Comparison of ENCODE assay signal across 9 cellular contexts in the genomic region with DNA sequence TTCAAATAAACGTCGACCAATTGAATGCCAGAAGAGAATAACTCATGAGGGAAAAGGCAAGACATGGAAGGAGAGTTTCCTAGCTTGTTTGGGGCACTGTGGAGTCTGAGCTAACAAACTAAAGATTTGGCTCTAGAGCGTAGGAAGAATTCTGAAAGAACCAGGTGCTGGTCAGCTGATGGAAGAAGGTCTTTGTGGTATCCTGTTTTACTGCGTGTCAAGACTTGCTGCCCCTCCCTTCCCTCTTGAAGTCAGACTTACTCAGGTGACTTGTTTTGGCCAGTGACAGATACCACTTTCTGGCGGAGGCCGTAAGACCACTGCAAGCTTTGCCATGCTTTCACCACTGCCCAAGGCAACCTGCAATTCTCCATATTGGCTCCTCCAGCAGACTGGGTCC. TPM values are rescaled to one million over a fixed set of nuclear protein-coding genes. Genes with fewer than 3 reads are reported as not detected.
DNase-seq lines count a peak whose midpoint lies in the region; ATAC-seq, FAIRE-seq and TF ChIP-seq lines count a peak whose summit lies in the region.
"Had no signal": no experiment of that assay in that cellular context is flagged by ENCODE, and none has a peak within 500 bp of the region (broad histone marks: within the 10 kb centered on the region; RNA-seq: fewer than 3 reads in every experiment).

No MANE protein-coding gene starts in this region.

- no peak for TF ChIP-seq CTCF in right atrium auricular region (IDR thresholded peaks at IDR 0.05)

- peak overlapping the region; percentile 67 to 76 for H3K27ac ChIP-seq in right atrium auricular region

- POLR2A ChIA-PET in activated naive CD8-positive, alpha-beta T cell treated with anti-CD3 and anti-CD28 coated beads, Interleukin-2, amount 10 ng/mL, durations not matched to agents 7 days and 5 days (lab: Charles Lee) = interaction anchor here (0.5 to 2.8 kb wide), 13 partner anchors 8 to 723 kb away, joined by 3 to 23 read pairs (median 4); a partner anchor contains a TSS

- H3K36me3 Mint-ChIP-seq in activated naive CD8-positive, alpha-beta T cell treated with anti-CD3 and anti-CD28 coated beads, Interleukin-2, amount 10 ng/mL, durations not matched to agents 7 days and 5 days = peaks cover 65% of the 10 kb centered on the region
- H3K36me3 Mint-ChIP-seq in memory B cell = peaks cover 45% of the 10 kb centered on the region

- no peaks in the 10 kb centered on the region for H3K27me3 Mint-ChIP-seq in activated naive CD8-positive, alpha-beta T cell treated with anti-CD3 and anti-CD28 coated beads, Interleukin-2, amount 10 ng/mL, durations not matched to agents 7 days and 5 days
- no peaks in the 10 kb centered on the region for H3K27me3 Mint-ChIP-seq in memory B cell

- peaks cover 31% of the 10 kb centered on the region for H3K36me3 ChIP-seq in right atrium auricular region

- no peak overlapping the region for H3K4me3 ChIP-seq in right atrium auricular region

- peak overlapping the region; percentile 96 for H3K4me3 Mint-ChIP-seq in activated naive CD8-positive, alpha-beta T cell treated with anti-CD3 and anti-CD28 coated beads, Interleukin-2, amount 10 ng/mL, durations not matched to agents 7 days and 5 days
- H3K4me3 Mint-ChIP-seq in memory B cell = no peak overlapping the region

- ATAC-seq in Right ventricle myocardium inferior (no peak), memory B cell (ENCODE audit: low read depth) (peak; percentile 5), GM18861 (IDR thresholded peaks at IDR 0.05; ENCODE audit: unreplicated experiment) (no peak), HG03025 (IDR thresholded peaks at IDR 0.05; ENCODE audit: low FRiP score, unreplicated experiment) (no peak)
- ATAC-seq in activated naive CD8-positive, alpha-beta T cell treated with anti-CD3 and anti-CD28 coated beads, Interleukin-2, amount 10 ng/mL, durations not matched to agents 7 days and 5 days (ENCODE audit: low read depth) = no peak

- no peaks in the 10 kb centered on the region for H3K9me3 Mint-ChIP-seq in activated naive CD8-positive, alpha-beta T cell treated with anti-CD3 and anti-CD28 coated beads, Interleukin-2, amount 10 ng/mL, durations not matched to agents 7 days and 5 days
- H3K9me3 Mint-ChIP-seq in memory B cell = no peaks in the 10 kb centered on the region

- peaks cover 0 to 28% of the 10 kb centered on the region in 2 donors for H3K4me1 ChIP-seq in right atrium auricular region

- H3K9me3 ChIP-seq in right atrium auricular region = no peaks in the 10 kb centered on the region

- FAIRE-seq in urothelium cell line (lab: Jason Lieb, UNC) = peak; percentile 20
- FAIRE-seq: H1 had no signal

- H3K4me1 Mint-ChIP-seq in activated naive CD8-positive, alpha-beta T cell treated with anti-CD3 and anti-CD28 coated beads, Interleukin-2, amount 10 ng/mL, durations not matched to agents 7 days and 5 days = peaks cover 39% of the 10 kb centered on the region
- peaks cover 35% of the 10 kb centered on the region for H3K4me1 Mint-ChIP-seq in memory B cell

- no peaks in the 10 kb centered on the region for H3K27me3 ChIP-seq in right atrium auricular region

- H3K27ac Mint-ChIP-seq in activated naive CD8-positive, alpha-beta T cell treated with anti-CD3 and anti-CD28 coated beads, Interleukin-2, amount 10 ng/mL, durations not matched to agents 7 days and 5 days = peak overlapping the region; percentile 100
- peak overlapping the region; percentile 99 for H3K27ac Mint-ChIP-seq in memory B cell

- DNase-seq in right atrium auricular region (ENCODE audit: low spot score) (no peak), Right ventricle myocardium inferior (ENCODE audit: missing footprints) (no peak), memory B cell (ENCODE audit: low spot score in 2 of 2) (no peak), urothelium cell line (ENCODE audit: low spot score) (no peak)
- no peak for DNase-seq in activated naive CD8-positive, alpha-beta T cell treated with anti-CD3 and anti-CD28 coated beads, Interleukin-2, amount 10 ng/mL, durations not matched to agents 7 days and 5 days
- no peak for DNase-seq in activated CD4-positive, CD25-positive, alpha-beta regulatory T cell treated with anti-CD3 and anti-CD28 coated beads, Interleukin-2, amount 50 U/mL, for 72 hours

- intact Hi-C loops in Right ventricle myocardium inferior (cut with DNase I) = no loop called here

RNA-seq across cellular contexts. Expression of a gene that starts 0.7 kb away (rescaled TPM):
- 10 to 100 TPM in 1 of 2 donors, 1 to 10 TPM in 1; 9.6 to 26.1 TPM for total RNA-seq in right atrium auricular region
- total RNA-seq in Right ventricle myocardium inferior = 13.9 TPM
- total RNA-seq in activated naive CD8-positive, alpha-beta T cell treated with anti-CD3 and anti-CD28 coated beads, Interleukin-2, amount 10 ng/mL, durations not matched to agents 7 days and 5 days = 100 to 1,000 TPM; 316 to 318 TPM

Comparison
In these comparisons a context has a peak if more than half of its experiments do, and no peak if none do; other contexts are left out.
1. RNA of a gene that starts 0.7 kb away (total RNA-seq): 316 to 318 TPM in activated naive CD8-positive, alpha-beta T cell treated with anti-CD3 and anti-CD28 coated beads, Interleukin-2, amount 10 ng/mL, durations not matched to agents 7 days and 5 days; 9.6 to 26.1 TPM in right atrium auricular region and 13.9 TPM in Right ventricle myocardium inferior (single experiment); every median in the first group is over 10 times any median in the second.